8 cellular contexts compared by ENCODE assay signal in genomic region chr17:27332052-27332403, GRCh38. TPM values are rescaled to one million over a fixed set of nuclear protein-coding genes. Genes with fewer than 3 reads are reported as not detected.
DNase-seq lines count a peak whose midpoint lies in the region; ATAC-seq and TF ChIP-seq lines count a peak whose summit lies in the region.

No MANE protein-coding gene starts in this region.

- H3K27ac ChIP-seq in lower lobe of right lung (peak overlapping the region; percentile 92), testis (peak overlapping the region; percentile 81 to 92), brain microvascular endothelial cell (no peak overlapping the region)

- H3K9me3 Mint-ChIP-seq in activated CD4-positive, alpha-beta T cell treated with anti-CD3 and anti-CD28 coated beads, Interleukin-2, amount 10 ng/mL, durations not matched to agents 7 days and 5 days, result no peaks in the 10 kb centered on the region
- no peaks in the 10 kb centered on the region for H3K9me3 Mint-ChIP-seq in activated naive CD8-positive, alpha-beta T cell treated with anti-CD3 and anti-CD28 coated beads, Interleukin-2, amount 10 ng/mL, durations not matched to agents 7 days and 5 days

- peaks cover 24% of the 10 kb centered on the region for H3K4me1 Mint-ChIP-seq in activated CD4-positive, alpha-beta T cell treated with anti-CD3 and anti-CD28 coated beads, Interleukin-2, amount 10 ng/mL, durations not matched to agents 7 days and 5 days
- H3K4me1 Mint-ChIP-seq in activated naive CD8-positive, alpha-beta T cell treated with anti-CD3 and anti-CD28 coated beads, Interleukin-2, amount 10 ng/mL, durations not matched to agents 7 days and 5 days, result peaks cover 11% of the 10 kb centered on the region

- peak overlapping the region; percentile 70 for H3K27ac Mint-ChIP-seq in activated CD4-positive, alpha-beta T cell treated with anti-CD3 and anti-CD28 coated beads, Interleukin-2, amount 10 ng/mL, durations not matched to agents 7 days and 5 days
- H3K27ac Mint-ChIP-seq in activated naive CD8-positive, alpha-beta T cell treated with anti-CD3 and anti-CD28 coated beads, Interleukin-2, amount 10 ng/mL, durations not matched to agents 7 days and 5 days, result peak overlapping the region; percentile 22

- intact Hi-C loops in lower lobe of right lung (cut with DNase I), result loop anchor here (10.0 kb wide), 1 partner anchor 87 kb away; no protein-coding TSS in a partner anchor
- intact Hi-C loops in testis (cut with DNase I; ENCODE audit: low total_unique reads), result loop anchor here (1.0 kb wide), 1 partner anchor 88 kb away; no protein-coding TSS in a partner anchor

- H3K9me3 ChIP-seq in lower lobe of right lung (no peaks in the 10 kb centered on the region), testis (no peaks in the 10 kb centered on the region)

- H3K27me3 Mint-ChIP-seq in activated CD4-positive, alpha-beta T cell treated with anti-CD3 and anti-CD28 coated beads, Interleukin-2, amount 10 ng/mL, durations not matched to agents 7 days and 5 days, result no peaks in the 10 kb centered on the region
- no peaks in the 10 kb centered on the region for H3K27me3 Mint-ChIP-seq in activated naive CD8-positive, alpha-beta T cell treated with anti-CD3 and anti-CD28 coated beads, Interleukin-2, amount 10 ng/mL, durations not matched to agents 7 days and 5 days

- in situ Hi-C loops in brain microvascular endothelial cell (cut with HindIII; ENCODE audit: low pct_ligation_motif_present, low sequenced_read_pairs), result loop anchor here (25.0 kb wide), 1 partner anchor 95 kb away; no protein-coding TSS in a partner anchor

- TF ChIP-seq CTCF in lower lobe of right lung (IDR thresholded peaks at IDR 0.05) (no peak), testis (IDR thresholded peaks at IDR 0.05) (no peak), brain microvascular endothelial cell (IDR thresholded peaks at IDR 0.05; ENCODE audit: low read depth, low read length, missing control alignments) (no peak)

- POLR2A ChIA-PET in activated CD4-positive, alpha-beta T cell treated with anti-CD3 and anti-CD28 coated beads, Interleukin-2, amount 10 ng/mL, durations not matched to agents 7 days and 5 days (lab: Charles Lee), result no interaction called here
- POLR2A ChIA-PET in activated naive CD8-positive, alpha-beta T cell treated with anti-CD3 and anti-CD28 coated beads, Interleukin-2, amount 10 ng/mL, durations not matched to agents 7 days and 5 days (lab: Charles Lee), result interaction anchor here (1.6 to 2.4 kb wide), 2 partner anchors 37 to 268 kb away, joined by 3 to 17 read pairs; partner anchors contain the start of gene WSB1

- no peak for ATAC-seq in activated naive CD8-positive, alpha-beta T cell treated with anti-CD3 and anti-CD28 coated beads, Interleukin-2, amount 10 ng/mL, durations not matched to agents 7 days and 5 days (ENCODE audit: low read depth)
- ATAC-seq in lower lobe of right lung (no peak), HG02852 (IDR thresholded peaks at IDR 0.05; ENCODE audit: unreplicated experiment) (no peak)

- CTCF ChIA-PET in activated CD4-positive, alpha-beta T cell treated with anti-CD3 and anti-CD28 coated beads, Interleukin-2, amount 10 ng/mL, durations not matched to agents 7 days and 5 days (lab: Charles Lee), result interaction anchor here (1.5 to 1.6 kb wide), 2 partner anchors 9 to 97 kb away, joined by 6 to 9 read pairs; no protein-coding TSS in a partner anchor

- H3K4me3 ChIP-seq in lower lobe of right lung (no peak overlapping the region), testis (no peak overlapping the region), brain microvascular endothelial cell (ENCODE audit: low read depth, low read length) (no peak overlapping the region)

- no peaks in the 10 kb centered on the region for H3K36me3 ChIP-seq in lower lobe of right lung
- H3K36me3 ChIP-seq in testis (ENCODE audit: low read depth, missing control alignments), result no peaks in the 10 kb centered on the region
- H3K36me3 ChIP-seq in brain microvascular endothelial cell (replicated peaks), result no peaks in the 10 kb centered on the region

- no peak for DNase-seq in activated CD4-positive, alpha-beta T cell treated with anti-CD3 and anti-CD28 coated beads, Interleukin-2, amount 10 ng/mL, durations not matched to agents 7 days and 5 days
- DNase-seq in activated CD4-positive, alpha-beta T cell treated with anti-CD3 and anti-CD28 coated beads, Interleukin-2, amount 50 U/mL, for 4 hours, result no peak
- no peak for DNase-seq in activated naive CD8-positive, alpha-beta T cell treated with anti-CD3 and anti-CD28 coated beads, Interleukin-2, amount 10 ng/mL, durations not matched to agents 7 days and 5 days
- no peak for DNase-seq in lower lobe of right lung
- DNase-seq in testis, result no peak
- DNase-seq in brain microvascular endothelial cell, result no peak
- no peak for DNase-seq in DMS79 treated with DMSO at 0.1 percent for 48 hours (lab: John Stamatoyannopoulos, UW)

- no peaks in the 10 kb centered on the region for H3K36me3 Mint-ChIP-seq in activated CD4-positive, alpha-beta T cell treated with anti-CD3 and anti-CD28 coated beads, Interleukin-2, amount 10 ng/mL, durations not matched to agents 7 days and 5 days (ENCODE audit: low read depth)
- H3K36me3 Mint-ChIP-seq in activated naive CD8-positive, alpha-beta T cell treated with anti-CD3 and anti-CD28 coated beads, Interleukin-2, amount 10 ng/mL, durations not matched to agents 7 days and 5 days, result no peaks in the 10 kb centered on the region

- no peak for TF ChIP-seq POLR2A in testis (IDR thresholded peaks at IDR 0.05)

- H3K27me3 ChIP-seq in lower lobe of right lung (ENCODE audit: low read depth) (no peaks in the 10 kb centered on the region), testis (no peaks in the 10 kb centered on the region), brain microvascular endothelial cell (replicated peaks) (no peaks in the 10 kb centered on the region)

- peak overlapping the region; percentile 68 for H3K4me3 Mint-ChIP-seq in activated CD4-positive, alpha-beta T cell treated with anti-CD3 and anti-CD28 coated beads, Interleukin-2, amount 10 ng/mL, durations not matched to agents 7 days and 5 days
- H3K4me3 Mint-ChIP-seq in activated naive CD8-positive, alpha-beta T cell treated with anti-CD3 and anti-CD28 coated beads, Interleukin-2, amount 10 ng/mL, durations not matched to agents 7 days and 5 days, result peak overlapping the region; percentile 67

- peaks cover 35% of the 10 kb centered on the region for H3K4me1 ChIP-seq in lower lobe of right lung
- peaks cover 8% of the 10 kb centered on the region for H3K4me1 ChIP-seq in testis

- WGBS in testis, 2 donors, result 79 to 83% methylated on average over 3 of the region's 3 CpGs

RNA-seq across cellular contexts. Expression of gene WSB1, which starts 38.1 kb away (rescaled TPM):
- total RNA-seq in activated CD4-positive, alpha-beta T cell treated with anti-CD3 and anti-CD28 coated beads, Interleukin-2, amount 10 ng/mL, durations not matched to agents 7 days and 5 days, result 100 to 1,000 TPM; 107 to 111 TPM
- total RNA-seq in activated naive CD8-positive, alpha-beta T cell treated with anti-CD3 and anti-CD28 coated beads, Interleukin-2, amount 10 ng/mL, durations not matched to agents 7 days and 5 days, result 100 to 1,000 TPM; 171 to 175 TPM
- total RNA-seq in lower lobe of right lung (282 TPM), testis (100 to 1,000 TPM; 160 to 189 TPM)
- 126 TPM for polyA plus RNA-seq in testis (ENCODE audit: insufficient read depth, low read depth, low replicate concordance)
